Comparison of ENCODE assay signal across 16 cellular contexts in genomic region chr7:26440253-26440992, GRCh38.
A peak's percentile ranks its signal among the peaks of the same experiment; 100 is the strongest.
DNase-seq lines count a peak whose midpoint lies in the region; ATAC-seq and TF ChIP-seq lines count a peak whose summit lies in the region.
"Had no signal": no experiment of that assay in that cellular context is flagged by ENCODE, and none has a peak within 500 bp of the region (broad histone marks: within the 10 kb centered on the region; RNA-seq: fewer than 3 reads in every experiment).

No MANE protein-coding gene starts in this region.

- peaks cover 4% of the 10 kb centered on the region for H3K27me3 Mint-ChIP-seq in nephron progenitor cell (ENCODE audit: low read depth, poor library complexity)

- no peak for TF ChIP-seq CTCF in nephron progenitor cell (IDR thresholded peaks at IDR 0.05)

- no peaks in the 10 kb centered on the region for H3K27me3 ChIP-seq in HAP-1 (ENCODE audit: low read depth)

- no peaks in the 10 kb centered on the region for H3K9me3 ChIP-seq in HAP-1
- H3K9me3 ChIP-seq: mucosa of descending colon, psoas muscle had no signal

- peak overlapping the region; percentile 54 for H3K4me3 Mint-ChIP-seq in nephron progenitor cell
- H3K4me3 Mint-ChIP-seq: activated naive CD8-positive, alpha-beta T cell treated with anti-CD3 and anti-CD28 coated beads, Interleukin-2, amount 10 ng/mL, durations not matched to agents 7 days and 5 days; activated T-cell treated with anti-CD3 and anti-CD28 coated beads, Interleukin-2, amount 50 U/mL, for 4 hours; IgD-negative memory B cell; stimulated activated naive CD8-positive, alpha-beta T cell treated with anti-CD3 and anti-CD28 coated beads, Interleukin-15, amount 100 ng/mL, for 72 hours had no signal

- in situ Hi-C loops in HAP-1 (cut with MboI; ENCODE audit: low sequenced_read_pairs): no loop called here

- H3K4me1 ChIP-seq in HAP-1: peaks cover 14% of the 10 kb centered on the region
- H3K4me1 ChIP-seq: psoas muscle had no signal

- H3K36me3 ChIP-seq in HAP-1 (replicated peaks): no peaks in the 10 kb centered on the region

- H3K27ac Mint-ChIP-seq in nephron progenitor cell: peak overlapping the region; percentile 97
- H3K27ac Mint-ChIP-seq: activated naive CD8-positive, alpha-beta T cell treated with anti-CD3 and anti-CD28 coated beads, Interleukin-2, amount 10 ng/mL, durations not matched to agents 7 days and 5 days; IgD-negative memory B cell had no signal

- H3K9me3 Mint-ChIP-seq in nephron progenitor cell: peaks cover 14% of the 10 kb centered on the region
- H3K9me3 Mint-ChIP-seq: activated naive CD8-positive, alpha-beta T cell treated with anti-CD3 and anti-CD28 coated beads, Interleukin-2, amount 10 ng/mL, durations not matched to agents 7 days and 5 days; activated T-cell treated with anti-CD3 and anti-CD28 coated beads, Interleukin-2, amount 50 U/mL, for 4 hours; IgD-negative memory B cell; stimulated activated naive CD8-positive, alpha-beta T cell treated with anti-CD3 and anti-CD28 coated beads, Interleukin-15, amount 100 ng/mL, for 72 hours had no signal

- H3K36me3 Mint-ChIP-seq in nephron progenitor cell (ENCODE audit: low read depth): peaks cover 23% of the 10 kb centered on the region
- H3K36me3 Mint-ChIP-seq: activated naive CD8-positive, alpha-beta T cell treated with anti-CD3 and anti-CD28 coated beads, Interleukin-2, amount 10 ng/mL, durations not matched to agents 7 days and 5 days; IgD-negative memory B cell had no signal

- H3K4me1 Mint-ChIP-seq in nephron progenitor cell: peaks cover 73% of the 10 kb centered on the region
- H3K4me1 Mint-ChIP-seq: activated naive CD8-positive, alpha-beta T cell treated with anti-CD3 and anti-CD28 coated beads, Interleukin-2, amount 10 ng/mL, durations not matched to agents 7 days and 5 days; IgD-negative memory B cell; stimulated activated naive CD8-positive, alpha-beta T cell treated with anti-CD3 and anti-CD28 coated beads, Interleukin-15, amount 100 ng/mL, for 72 hours had no signal

- peak; percentile 57 to 67 for DNase-seq in HAP-1 (ENCODE audit: low spot score in 2 of 2)
- DNase-seq in NCI-H2029 (lab: John Stamatoyannopoulos, UW): peak; percentile 52
- DNase-seq in NCI-H82 treated with DMSO at 0.1 percent for 48 hours (lab: John Stamatoyannopoulos, UW; ENCODE audit: unreplicated experiment): peak; percentile 25
- no peak for DNase-seq in nephron progenitor cell
- DNase-seq in GM19240 (ENCODE audit: insufficient read length, low spot score): no peak
- no peak for DNase-seq in stimulated activated naive CD4-positive, alpha-beta T cell (lab: John Stamatoyannopoulos, UW)
- DNase-seq: activated CD4-positive, alpha-beta T cell treated with anti-CD3 and anti-CD28 coated beads, Interleukin-2, amount 50 U/mL, for 1 hour; activated naive CD8-positive, alpha-beta T cell treated with anti-CD3 and anti-CD28 coated beads, Interleukin-2, amount 10 ng/mL, durations not matched to agents 7 days and 5 days; activated T-cell treated with anti-CD3 and anti-CD28 coated beads, Interleukin-2, amount 50 U/mL, for 4 hours; effector CD8-positive, alpha-beta T cell; mucosa of descending colon; psoas muscle; stimulated activated naive CD8-positive, alpha-beta T cell treated with anti-CD3 and anti-CD28 coated beads, Interleukin-15, amount 100 ng/mL, for 72 hours had no signal

- H3K4me3 ChIP-seq in HAP-1: no peak overlapping the region
- H3K4me3 ChIP-seq: mucosa of descending colon, psoas muscle had no signal

- no peak for ATAC-seq in HG02852 (IDR thresholded peaks at IDR 0.05; ENCODE audit: unreplicated experiment)
- no peak for ATAC-seq in HG03159 (IDR thresholded peaks at IDR 0.05; ENCODE audit: unreplicated experiment)
- ATAC-seq: activated T-cell treated with anti-CD3 and anti-CD28 coated beads, Interleukin-2, amount 50 U/mL, for 4 hours; psoas muscle; stimulated activated naive CD8-positive, alpha-beta T cell treated with anti-CD3 and anti-CD28 coated beads, Interleukin-15, amount 100 ng/mL, for 72 hours had no signal

Comparison
In these comparisons a context has a peak if more than half of its experiments do, and no peak if none do; other contexts are left out.
1. DNase-seq: peak in HAP-1 (2 of 2), NCI-H2029 (single experiment) and NCI-H82 treated with DMSO at 0.1 percent for 48 hours (single experiment); none in nephron progenitor cell (single experiment), GM19240 (single experiment) and stimulated activated naive CD4-positive, alpha-beta T cell (0 of 6).